8 cellular contexts compared by ENCODE assay signal in the genomic region with DNA sequence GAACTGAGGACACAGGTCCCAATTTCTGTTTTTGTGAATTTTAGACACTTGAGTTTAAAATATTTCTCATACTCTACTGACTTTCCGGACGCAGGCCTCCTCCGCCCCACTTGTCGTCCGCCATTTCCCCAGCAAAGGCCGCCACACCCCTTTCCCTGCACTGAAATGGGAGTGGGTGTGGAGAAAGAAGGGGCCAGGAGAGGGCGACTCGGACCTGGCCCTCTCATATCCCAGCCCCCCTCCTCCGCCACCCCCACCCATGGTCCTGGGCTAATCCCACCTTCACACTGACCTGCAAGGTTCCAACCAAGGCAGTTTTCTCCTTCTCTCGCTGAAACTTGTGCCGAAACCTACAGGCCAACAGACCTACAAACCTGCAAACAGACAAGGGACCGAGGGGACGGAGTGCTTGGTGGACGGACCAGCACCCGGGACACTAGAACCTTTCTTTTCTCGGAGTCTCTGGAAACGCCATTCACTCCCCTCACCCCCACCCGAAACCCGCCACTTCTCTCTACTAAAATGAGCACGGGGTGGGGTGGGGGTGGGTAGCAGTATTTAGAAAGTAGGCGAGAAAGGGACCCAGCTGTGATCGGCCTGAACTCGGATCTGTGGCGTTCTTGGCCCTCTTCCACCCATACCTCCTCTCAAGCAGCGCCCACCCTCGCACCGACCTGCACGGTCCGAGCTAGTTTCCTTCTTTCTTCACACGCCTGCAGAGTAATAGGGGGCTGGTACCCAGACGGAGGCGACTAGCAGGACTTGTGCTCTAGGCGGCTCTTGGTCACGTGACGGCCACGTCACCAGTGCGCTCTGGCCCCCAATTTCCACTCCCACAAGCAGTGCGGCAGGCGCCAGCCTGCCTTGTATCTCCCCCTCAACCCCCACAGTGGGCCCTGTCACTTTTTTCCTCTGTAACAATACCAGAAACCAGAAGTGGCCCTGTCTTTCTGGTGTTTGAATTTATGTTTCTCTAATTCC. TPM values are rescaled to one million over a fixed set of nuclear protein-coding genes. Genes with fewer than 3 reads are reported as not detected.
A peak's percentile ranks its signal among the peaks of the same experiment; 100 is the strongest.
DNase-seq lines count a peak whose midpoint lies in the region; ATAC-seq and TF ChIP-seq lines count a peak whose summit lies in the region.

A gene (minus strand): TSS at position 790 of the 981 bp plus-strand sequence. CDS start 1,380 bp downstream, outside the sequence.

- TF ChIP-seq CTCF in AG04450 (IDR thresholded peaks at IDR 0.05; ENCODE audit: low read depth, low read length), result peak; percentile 37
- TF ChIP-seq CTCF in left lung (IDR thresholded peaks at IDR 0.05), result peak; percentile 23 to 28

- intact Hi-C loops in left lung (cut with DNase I), result no loop called here

- peak within 1 kb of the TSS; percentile 78 for H3K4me3 ChIP-seq in AG04450 (ENCODE audit: low read depth, low read length)
- H3K4me3 ChIP-seq in left lung, result peak within 1 kb of the TSS; percentile 53 to 67

- no peaks in the 10 kb centered on the region for H3K27me3 ChIP-seq in AG04450 (ENCODE audit: control insufficient read depth, insufficient read depth, low read length)
- no peaks in the 10 kb centered on the region for H3K27me3 ChIP-seq in left lung

- H3K36me3 ChIP-seq in left lung, result no peaks in the 10 kb centered on the region

- H3K27ac ChIP-seq in AG04450 (ENCODE audit: low read depth, low read length) (no peak within 1 kb of the TSS), left lung (peak within 1 kb of the TSS; percentile 64 to 70)

- DNase-seq in AG04450 (ENCODE audit: low read depth, low spot score) (no peak), NCI-H2196 treated with DMSO at 0.1 percent for 48 hours (lab: John Stamatoyannopoulos, UW; ENCODE audit: unreplicated experiment) (peak; percentile 26), dedifferentiated amniotic fluid mesenchymal stem cell (ENCODE audit: extremely low spot score) (peak; percentile 50), left lung (peak; percentile 86 to 92)
- DNase-seq in activated CD4-positive, alpha-beta T cell treated with anti-CD3 and anti-CD28 coated beads for 1 hour, result peak; percentile 60
- DNase-seq in stimulated activated CD4-positive, alpha-beta T cell treated with anti-CD3 and anti-CD28 coated beads, Interleukin-4, amount 100 ng/mL, for 1 hour, result peak; percentile 70

- H3K9me3 ChIP-seq in AG04450 (ENCODE audit: control insufficient read depth, insufficient read depth, low read length), result no peaks in the 10 kb centered on the region
- H3K9me3 ChIP-seq in left lung, result no peaks in the 10 kb centered on the region

- H3K4me1 ChIP-seq in left lung, result peaks cover 0 to 6% of the 10 kb centered on the region in 2 donors

- CTCF ChIA-PET in AG04450 (lab: Charles Lee), result interaction anchor here (1.3 kb wide), 1 partner anchor 141 kb away, joined by 3 read pairs; no protein-coding TSS in a partner anchor

- POLR2A ChIA-PET in AG04450 (lab: Yijun Ruan, JAX), result no interaction called here

- ATAC-seq in GM18867 (IDR thresholded peaks at IDR 0.05; ENCODE audit: unreplicated experiment), result peak; percentile 92
- ATAC-seq in HG03103 (IDR thresholded peaks at IDR 0.05; ENCODE audit: low read depth, unreplicated experiment), result peak; percentile 85
- peak; percentile 94 for ATAC-seq in left lung

RNA-seq across cellular contexts. Expression of the gene that starts here (rescaled TPM):
- 78.2 and 93.3 TPM in 2 replicates for polyA plus RNA-seq in AG04450 (2011; rRNA removed)
- 16.7 and 21.1 TPM in 2 replicates for polyA minus RNA-seq in AG04450 (2011; rRNA and poly(A)+ RNA removed)
- 10 to 100 TPM; 44.7 to 52.3 TPM for total RNA-seq in left lung
